1 cellular context compared by ENCODE assay signal in the genomic region with DNA sequence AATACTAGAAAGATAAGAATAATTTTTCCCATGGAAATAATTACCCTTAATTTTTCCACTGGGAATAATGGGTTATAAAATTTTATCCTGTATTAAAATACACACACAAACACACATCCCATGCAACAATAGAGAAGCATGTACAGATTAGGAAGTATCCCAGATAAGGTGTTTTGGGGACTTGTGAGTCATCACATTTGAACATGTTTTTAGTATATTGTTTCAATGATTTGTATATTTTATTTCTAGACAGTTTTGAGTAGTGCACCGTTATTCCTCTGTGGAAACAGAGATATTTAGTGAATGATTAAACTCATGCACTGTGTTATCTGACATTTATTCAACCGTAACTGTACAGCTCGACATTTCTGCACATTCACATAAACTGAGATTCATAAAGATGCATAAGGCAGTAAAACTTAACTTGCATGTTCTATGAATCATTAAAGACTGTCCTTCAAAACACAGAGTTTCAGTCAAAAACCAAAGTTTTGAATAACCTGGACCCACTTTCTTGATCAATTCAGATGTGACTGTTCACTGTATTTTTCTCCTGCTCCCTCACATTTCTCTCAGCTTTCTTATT.
TF ChIP-seq lines count a peak whose summit lies in the region.

No MANE protein-coding gene starts in this region.

TF ChIP-seq in GM12878, 131 proteins besides CTCF, POLR2A, EP300 and RAD21 (continued from another document):
- no peak for TF ChIP-seq ZNF384 (IDR thresholded peaks at IDR 0.05; ENCODE audit: borderline replicate concordance, low read depth, low read length)
